In the genomic region with DNA sequence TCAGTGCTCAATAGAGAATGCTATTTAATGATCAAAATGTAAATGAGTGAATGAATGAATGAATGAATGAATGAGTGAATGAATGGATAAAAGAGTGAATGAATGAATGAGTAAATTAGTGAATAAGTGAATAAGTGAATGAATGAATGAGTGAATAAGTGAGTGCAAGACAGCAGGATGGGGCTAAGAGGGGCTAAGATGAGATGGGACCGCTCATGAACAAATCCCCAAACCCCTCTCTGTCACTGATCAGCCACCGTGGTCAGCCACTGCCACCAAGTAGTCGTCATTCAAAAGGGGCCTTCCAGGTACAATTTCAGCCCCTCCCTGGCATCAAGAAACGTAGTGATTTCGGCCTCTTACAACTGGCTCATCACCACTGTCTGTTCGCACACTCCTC, we compare ENCODE assay signal across 11 cellular contexts.
DNase-seq lines count a peak whose midpoint lies in the region; ATAC-seq and TF ChIP-seq lines count a peak whose summit lies in the region.
"Had no signal": no experiment of that assay in that cellular context is flagged by ENCODE, and none has a peak within 500 bp of the region (broad histone marks: within the 10 kb centered on the region; RNA-seq: fewer than 3 reads in every experiment).

No MANE protein-coding gene starts in this region.

- TF ChIP-seq CTCF in A673 (conservative IDR thresholded peaks at IDR 0.05; ENCODE audit: low read depth, low read length) (no peak), OCI-LY7 (conservative IDR thresholded peaks at IDR 0.05; ENCODE audit: low read length) (no peak)

- H3K36me3 Mint-ChIP-seq in CD4-positive, CD25-positive, alpha-beta regulatory T cell: peaks cover 30% of the 10 kb centered on the region
- H3K36me3 Mint-ChIP-seq in activated CD8-positive, alpha-beta T cell treated with anti-CD3 and anti-CD28 coated beads, Interleukin-2, amount 10 ng/mL, durations not matched to agents 7 days and 5 days (ENCODE audit: low read depth): peaks cover 72% of the 10 kb centered on the region

- peaks cover 32 to 97% (median 74%) of the 10 kb centered on the region in 4 donors for H3K4me1 Mint-ChIP-seq in CD4-positive, CD25-positive, alpha-beta regulatory T cell
- peaks cover 93% of the 10 kb centered on the region for H3K4me1 Mint-ChIP-seq in activated CD8-positive, alpha-beta T cell treated with anti-CD3 and anti-CD28 coated beads, Interleukin-2, amount 10 ng/mL, durations not matched to agents 7 days and 5 days (ENCODE audit: low read depth)

- peak overlapping the region; percentile 88 to 96 (median 90) for H3K4me3 Mint-ChIP-seq in CD4-positive, CD25-positive, alpha-beta regulatory T cell
- peak overlapping the region; percentile 88 for H3K4me3 Mint-ChIP-seq in activated CD8-positive, alpha-beta T cell treated with anti-CD3 and anti-CD28 coated beads, Interleukin-2, amount 10 ng/mL, durations not matched to agents 7 days and 5 days

- no peaks in the 10 kb centered on the region for H3K27me3 ChIP-seq in A673 (replicated peaks; ENCODE audit: insufficient read depth, low read depth, low read length, poor library complexity)
- H3K27me3 ChIP-seq in CD4-positive, CD25-positive, alpha-beta regulatory T cell (ENCODE audit: control insufficient read depth, insufficient read depth, low read length): no peaks in the 10 kb centered on the region
- no peaks in the 10 kb centered on the region for H3K27me3 ChIP-seq in effector memory CD4-positive, alpha-beta T cell (replicated peaks; ENCODE audit: control insufficient read depth, insufficient read depth, low read length, poor library complexity, severe bottlenecking)
- H3K27me3 ChIP-seq: pancreas had no signal

- H3K4me2 ChIP-seq in OCI-LY7 (ENCODE audit: low read length): no peak overlapping the region

- POLR2A ChIA-PET in A673 (lab: Charles Lee; ENCODE audit: low non-redundant PET): no interaction called here
- POLR2A ChIA-PET in activated CD8-positive, alpha-beta T cell treated with anti-CD3 and anti-CD28 coated beads, Interleukin-2, amount 10 ng/mL, durations not matched to agents 7 days and 5 days (lab: Charles Lee): interaction anchor here (0.6 kb wide), 2 partner anchors 32 to 64 kb away, joined by 3 read pairs; no protein-coding TSS in a partner anchor
- POLR2A ChIA-PET in OCI-LY7 (lab: Charles Lee): no interaction called here

- H3K4me3 ChIP-seq in A673 (ENCODE audit: low read depth, low read length, poor library complexity, severe bottlenecking) (no peak overlapping the region), OCI-LY7 (ENCODE audit: low read depth, low read length, poor library complexity, severe bottlenecking) (no peak overlapping the region)
- H3K4me3 ChIP-seq in CD4-positive, CD25-positive, alpha-beta regulatory T cell (ENCODE audit: low read depth, low read length): peak overlapping the region; percentile 84
- peak overlapping the region; percentile 40 for H3K4me3 ChIP-seq in effector memory CD4-positive, alpha-beta T cell (ENCODE audit: insufficient read depth, low read depth, low read length, poor library complexity, severe bottlenecking)

- CTCF ChIA-PET in A673 (lab: Charles Lee): no interaction called here
- CTCF ChIA-PET in activated CD8-positive, alpha-beta T cell treated with anti-CD3 and anti-CD28 coated beads, Interleukin-2, amount 10 ng/mL, durations not matched to agents 7 days and 5 days (lab: Charles Lee): interaction anchor here (1.6 to 7.5 kb wide), 3 partner anchors 32 to 72 kb away, joined by 5 to 86 read pairs (median 5); no protein-coding TSS in a partner anchor
- CTCF ChIA-PET in OCI-LY7 (lab: Charles Lee; ENCODE audit: unreplicated experiment): no interaction called here

- H3K79me2 ChIP-seq in OCI-LY7 (ENCODE audit: insufficient read depth, low read depth, low read length): no peaks in the 10 kb centered on the region

- peak overlapping the region; percentile 97 to 100 (median 99) for H3K27ac Mint-ChIP-seq in CD4-positive, CD25-positive, alpha-beta regulatory T cell
- peak overlapping the region; percentile 95 for H3K27ac Mint-ChIP-seq in activated CD8-positive, alpha-beta T cell treated with anti-CD3 and anti-CD28 coated beads, Interleukin-2, amount 10 ng/mL, durations not matched to agents 7 days and 5 days

- H4K20me1 ChIP-seq in OCI-LY7 (ENCODE audit: insufficient read depth, low read length): no peaks in the 10 kb centered on the region

- intact Hi-C loops in A673 (cut with micrococcal nuclease; ENCODE audit: unreplicated experiment) (no loop called here), OCI-LY7 (cut with micrococcal nuclease; ENCODE audit: unreplicated experiment) (no loop called here)

- BruUV-seq in A673 (replicated peaks; lab: Mats Ljungman, UMichigan) (no TSS peak), OCI-LY7 (replicated peaks; lab: Mats Ljungman, UMichigan) (no TSS peak)

- no peaks in the 10 kb centered on the region for H3K9me3 Mint-ChIP-seq in CD4-positive, CD25-positive, alpha-beta regulatory T cell
- H3K9me3 Mint-ChIP-seq in activated CD8-positive, alpha-beta T cell treated with anti-CD3 and anti-CD28 coated beads, Interleukin-2, amount 10 ng/mL, durations not matched to agents 7 days and 5 days (ENCODE audit: insufficient read depth): no peaks in the 10 kb centered on the region

- H3K27me3 Mint-ChIP-seq in CD4-positive, CD25-positive, alpha-beta regulatory T cell: no peaks in the 10 kb centered on the region
- no peaks in the 10 kb centered on the region for H3K27me3 Mint-ChIP-seq in activated CD8-positive, alpha-beta T cell treated with anti-CD3 and anti-CD28 coated beads, Interleukin-2, amount 10 ng/mL, durations not matched to agents 7 days and 5 days (ENCODE audit: low read depth)

- no peak for ATAC-seq in CD4-positive, CD25-positive, alpha-beta regulatory T cell (ENCODE audit: low read depth in 2 of 2)
- no peak for ATAC-seq in activated CD8-positive, alpha-beta T cell treated with anti-CD3 and anti-CD28 coated beads, Interleukin-2, amount 10 ng/mL, durations not matched to agents 7 days and 5 days
- ATAC-seq in HG02759 (IDR thresholded peaks at IDR 0.05; ENCODE audit: unreplicated experiment): no peak

- H3K27ac ChIP-seq in A673 (ENCODE audit: low read depth, low read length, poor library complexity, severe bottlenecking) (peak overlapping the region; percentile 63), OCI-LY7 (ENCODE audit: low read depth, low read length, poor library complexity, severe bottlenecking) (no peak overlapping the region)
- peak overlapping the region; percentile 92 for H3K27ac ChIP-seq in CD4-positive, CD25-positive, alpha-beta regulatory T cell (ENCODE audit: insufficient read depth, low read length, poor library complexity, severe bottlenecking)
- H3K27ac ChIP-seq in effector memory CD4-positive, alpha-beta T cell (ENCODE audit: insufficient read depth, low read length, poor library complexity, severe bottlenecking): peak overlapping the region; percentile 88
- H3K27ac ChIP-seq: pancreas had no signal

- H3K4me1 ChIP-seq in A673 (ENCODE audit: insufficient read depth, low read length, poor library complexity, severe bottlenecking) (peaks cover 96% of the 10 kb centered on the region), OCI-LY7 (ENCODE audit: insufficient read depth, low read length, poor library complexity, severe bottlenecking) (no peaks in the 10 kb centered on the region)
- peaks cover 99% of the 10 kb centered on the region for H3K4me1 ChIP-seq in CD4-positive, CD25-positive, alpha-beta regulatory T cell (ENCODE audit: control insufficient read depth, insufficient read depth, low read length, poor library complexity, severe bottlenecking)
- H3K4me1 ChIP-seq in effector memory CD4-positive, alpha-beta T cell (ENCODE audit: control insufficient read depth, insufficient read depth, low read length, poor library complexity, severe bottlenecking): peaks cover 88% of the 10 kb centered on the region

- H3K9me3 ChIP-seq in A673 (ENCODE audit: low read depth, low read length, poor library complexity, severe bottlenecking): no peaks in the 10 kb centered on the region
- no peaks in the 10 kb centered on the region for H3K9me3 ChIP-seq in CD4-positive, CD25-positive, alpha-beta regulatory T cell (ENCODE audit: control insufficient read depth in 2 of 2, low read length in 2 of 2)
- no peaks in the 10 kb centered on the region for H3K9me3 ChIP-seq in effector memory CD4-positive, alpha-beta T cell (ENCODE audit: control insufficient read depth, low read length)
- H3K9me3 ChIP-seq in OCI-LY7 (ENCODE audit: low read length): no peaks in the 10 kb centered on the region
- H3K9me3 ChIP-seq: pancreas had no signal

- no peak overlapping the region for H2AFZ ChIP-seq in OCI-LY7 (ENCODE audit: low read length)

- H3K9me2 ChIP-seq in OCI-LY7 (ENCODE audit: insufficient read depth, low read length): no peaks in the 10 kb centered on the region

- H3K36me3 ChIP-seq in A673 (ENCODE audit: insufficient read depth, low read length, poor library complexity, severe bottlenecking) (peaks cover 28% of the 10 kb centered on the region), OCI-LY7 (ENCODE audit: insufficient read depth, low read length) (no peaks in the 10 kb centered on the region)
- H3K36me3 ChIP-seq in CD4-positive, CD25-positive, alpha-beta regulatory T cell (ENCODE audit: control insufficient read depth, insufficient read depth, low read length): peaks cover 31% of the 10 kb centered on the region
- peaks cover 13% of the 10 kb centered on the region for H3K36me3 ChIP-seq in effector memory CD4-positive, alpha-beta T cell (ENCODE audit: control insufficient read depth, insufficient read depth, low read length)
- H3K36me3 ChIP-seq: pancreas had no signal

- DNase-seq in A673 (ENCODE audit: low spot score) (no peak), OCI-LY7 (ENCODE audit: low spot score) (no peak), ureter (ENCODE audit: low spot score) (no peak)
- no peak for DNase-seq in CD4-positive, CD25-positive, alpha-beta regulatory T cell
- no peak for DNase-seq in activated CD8-positive, alpha-beta T cell treated with anti-CD3 and anti-CD28 coated beads, Interleukin-2, amount 10 ng/mL, durations not matched to agents 7 days and 5 days
- peak in 1 of 3 donors; percentile 26 for DNase-seq in effector memory CD4-positive, alpha-beta T cell
- DNase-seq: activated CD4-positive, alpha-beta T cell treated with anti-CD3 and anti-CD28 coated beads, Interleukin-2, amount 50 U/mL, for 4 hours; DND-41; NCI-H187 treated with DMSO at 0.1 percent for 48 hours; pancreas had no signal

Comparison
In these comparisons a context has a peak if more than half of its experiments do, and no peak if none do; other contexts are left out.
1. H3K4me3 ChIP-seq: peak in CD4-positive, CD25-positive, alpha-beta regulatory T cell (single experiment) and effector memory CD4-positive, alpha-beta T cell (single experiment); none in A673 (single experiment) and OCI-LY7 (single experiment).